Comparison of ENCODE assay signal across 8 cellular contexts in genomic region chr5:149731617-149732400, GRCh38. TPM values are rescaled to one million over a fixed set of nuclear protein-coding genes. Genes with fewer than 3 reads are reported as not detected.
DNase-seq lines count a peak whose midpoint lies in the region; ATAC-seq and TF ChIP-seq lines count a peak whose summit lies in the region.

No MANE protein-coding gene starts in this region.

- H3K4me1 ChIP-seq in neural progenitor cell (peaks cover 17% of the 10 kb centered on the region), stomach (peaks cover 0 to 58% (median 39%) of the 10 kb centered on the region in 4 donors)

- peaks cover 9% of the 10 kb centered on the region for H4K20me1 ChIP-seq in neural progenitor cell (ENCODE audit: low read depth)

- peaks cover 3% of the 10 kb centered on the region for H3K4me1 Mint-ChIP-seq in neural progenitor cell

- no peak overlapping the region for H3K9ac ChIP-seq in neural progenitor cell

- H3K4me2 ChIP-seq in neural progenitor cell = peak overlapping the region; percentile 99

- H2AFZ ChIP-seq in neural progenitor cell (replicated peaks) = peak overlapping the region; percentile 99

- peaks cover 35% of the 10 kb centered on the region for H3K27me3 Mint-ChIP-seq in neural progenitor cell (ENCODE audit: insufficient read depth, low read depth)

- H3K36me3 ChIP-seq in neural progenitor cell (no peaks in the 10 kb centered on the region), stomach (no peaks in the 10 kb centered on the region)

- TF ChIP-seq POLR2A in stomach (IDR thresholded peaks at IDR 0.05) = no peak

- no peak overlapping the region for H3K27ac Mint-ChIP-seq in neural progenitor cell

- peaks cover 32% of the 10 kb centered on the region for H3F3A ChIP-seq in neural progenitor cell (ENCODE audit: low read depth)

- DNase-seq in AG20443 (ENCODE audit: low spot score) (peak; percentile 74), GM19238 (ENCODE audit: insufficient read length, low spot score) (peak; percentile 79), RPMI7951 (ENCODE audit: low read depth) (peak; percentile 83), foreskin melanocyte (peak; percentile 79), neural progenitor cell (ENCODE audit: low spot score) (peak; percentile 93), stomach (peak; percentile 85)
- DNase-seq in activated effector memory CD4-positive, alpha-beta T cell treated with anti-CD3 and anti-CD28 coated beads, Interleukin-2, amount 50 U/mL, for 16 hours = peak; percentile 88

- no peaks in the 10 kb centered on the region for H3K9me3 ChIP-seq in neural progenitor cell (ENCODE audit: low read depth)
- no peaks in the 10 kb centered on the region for H3K9me3 ChIP-seq in stomach

- 0 to 4% (median 1%) methylated on average over 38 to 79 of the region's 79 CpGs for WGBS in stomach, 5 donors

- no peaks in the 10 kb centered on the region for H3K79me2 ChIP-seq in neural progenitor cell (ENCODE audit: low read depth)

- H3K4me3 Mint-ChIP-seq in neural progenitor cell = peak overlapping the region; percentile 85

- H3K36me3 Mint-ChIP-seq in neural progenitor cell = no peaks in the 10 kb centered on the region

- TF ChIP-seq CTCF in neural progenitor cell (IDR thresholded peaks at IDR 0.05) = no peak
- TF ChIP-seq CTCF in stomach (IDR thresholded peaks at IDR 0.05) = no peak

- no peak for TF ChIP-seq EP300 in stomach (IDR thresholded peaks at IDR 0.05)

- H3K27ac ChIP-seq in neural progenitor cell (no peak overlapping the region), stomach (peak overlapping the region; percentile 83 to 95 (median 94))

- intact Hi-C loops in stomach (cut with DNase I; ENCODE audit: low total_unique reads) = loop anchor here (10.0 kb wide), 1 partner anchor 93 kb away; no protein-coding TSS in a partner anchor

- H3K9me3 Mint-ChIP-seq in neural progenitor cell = no peaks in the 10 kb centered on the region

- H3K4me3 ChIP-seq in neural progenitor cell (peak overlapping the region; percentile 68), stomach (peak overlapping the region; percentile 90 to 100 (median 97))

- H3K27me3 ChIP-seq in neural progenitor cell (peaks cover 51% of the 10 kb centered on the region), stomach (no peaks in the 10 kb centered on the region)

- peak; percentile 45 for ATAC-seq in HG03432 (IDR thresholded peaks at IDR 0.05; ENCODE audit: unreplicated experiment)

RNA-seq across cellular contexts. Expression of gene PPARGC1B, which starts 1.7 kb away (rescaled TPM):
- 0.36 and 0.49 TPM in 2 replicates for total RNA-seq in RPMI7951 (2014; rRNA removed; shearing (Covaris generic))
- total RNA-seq in neural progenitor cell (ENCODE audit: low replicate concordance) (0.36 and 0.71 TPM in 2 replicates), stomach (10 to 100 TPM in 3 of 5 donors, 1 to 10 TPM in 2; 4.1 to 59.7 (median 17.1) TPM)
- polyA plus RNA-seq in stomach = 1 to 10 TPM; 1.2 to 2.4 (median 1.7) TPM
